Comparison of ENCODE assay signal across 8 cellular contexts in genomic region chr12:126772171-126772864, GRCh38.
DNase-seq lines count a peak whose midpoint lies in the region; ATAC-seq and TF ChIP-seq lines count a peak whose summit lies in the region.

No MANE protein-coding gene starts in this region.

- H3K4me1 ChIP-seq in testis (no peaks in the 10 kb centered on the region), vagina (no peaks in the 10 kb centered on the region)

- H3K27ac ChIP-seq in testis (no peak overlapping the region), vagina (no peak overlapping the region)

- H3K36me3 ChIP-seq in testis (ENCODE audit: low read depth, missing control alignments) (no peaks in the 10 kb centered on the region), vagina (no peaks in the 10 kb centered on the region)

- no peak for TF ChIP-seq POLR2A in testis (IDR thresholded peaks at IDR 0.05)
- no peak for TF ChIP-seq POLR2A in vagina (IDR thresholded peaks at IDR 0.05)

- no peak for TF ChIP-seq CTCF in testis (IDR thresholded peaks at IDR 0.05)
- TF ChIP-seq CTCF in vagina (IDR thresholded peaks at IDR 0.05) = no peak

- ATAC-seq in GM19025 (IDR thresholded peaks at IDR 0.05; ENCODE audit: low read depth, unreplicated experiment) (peak; percentile 69), HG03108 (IDR thresholded peaks at IDR 0.05; ENCODE audit: unreplicated experiment) (peak; percentile 71)

- H3K9me3 ChIP-seq in testis (no peaks in the 10 kb centered on the region), vagina (no peaks in the 10 kb centered on the region)

- in situ Hi-C loops in ACHN (cut with HindIII; ENCODE audit: low pct_ligation_motif_present, low pct_unique_long_range_greater_than_20kb, low sequenced_read_pairs) = no loop called here

- 53 to 59% methylated on average over 18 of the region's 18 CpGs for WGBS in testis, 2 donors

- H3K27me3 ChIP-seq in testis (no peaks in the 10 kb centered on the region), vagina (no peaks in the 10 kb centered on the region)

- intact Hi-C loops in testis (cut with DNase I; ENCODE audit: low total_unique reads) (no loop called here), vagina (cut with DNase I) (no loop called here)

- DNase-seq in ACHN = peak; percentile 99
- peak; percentile 87 for DNase-seq in SW480 (ENCODE audit: low spot score)
- peak; percentile 16 for DNase-seq in effector CD4-positive, alpha-beta T cell
- DNase-seq in stimulated activated CD4-positive, alpha-beta T cell treated with anti-CD3 and anti-CD28 coated beads, TNF-alpha, amount 100 ng/mL, for 48 hours (ENCODE audit: low read depth in 3 of 3) = peak in 2 of 3 donors; percentile 24 to 29
- no peak for DNase-seq in testis
- DNase-seq in vagina (ENCODE audit: extremely low spot score in 2 of 2) = no peak

- H3K4me3 ChIP-seq in testis (peak overlapping the region in 1 of 2 donors; percentile 1), vagina (peak overlapping the region in 1 of 2 donors; percentile 28)

Comparison
In these comparisons a context has a peak if more than half of its experiments do, and no peak if none do; other contexts are left out.
1. DNase-seq: peak in ACHN (single experiment), SW480 (single experiment), effector CD4-positive, alpha-beta T cell (single experiment) and stimulated activated CD4-positive, alpha-beta T cell treated with anti-CD3 and anti-CD28 coated beads, TNF-alpha, amount 100 ng/mL, for 48 hours (2 of 3); none in testis (single experiment) and vagina (0 of 2).